ENCODE assay signal across 13 cellular contexts in the genomic region with DNA sequence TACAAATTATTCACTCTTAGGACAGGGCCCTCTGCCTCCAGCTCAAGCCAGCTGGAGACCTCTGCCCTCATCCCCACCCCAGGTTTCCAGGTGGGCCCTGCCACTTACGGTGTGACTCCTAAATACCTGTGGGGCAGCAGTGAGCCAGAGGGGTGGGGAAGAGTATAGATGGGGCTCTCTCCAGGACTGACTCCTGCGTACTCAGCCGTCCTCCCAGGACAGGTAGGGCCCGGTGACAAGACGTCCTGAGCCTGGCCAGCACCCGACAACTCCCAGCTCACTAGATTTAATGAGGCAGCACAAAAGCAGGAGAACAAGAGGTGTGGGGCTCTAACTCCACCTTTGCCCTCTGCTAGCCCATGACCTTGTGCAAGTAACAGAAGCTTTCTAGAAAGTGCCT. TPM values are rescaled to one million over a fixed set of nuclear protein-coding genes. Genes with fewer than 3 reads are reported as not detected.
"Had no signal": no experiment of that assay in that cellular context is flagged by ENCODE, and none has a peak within 500 bp of the region (broad histone marks: within the 10 kb centered on the region; RNA-seq: fewer than 3 reads in every experiment).

No MANE protein-coding gene starts in this region.

- H3K36me3 ChIP-seq: right atrium auricular region, uterus had no signal

- DNase-seq: activated CD4-positive, alpha-beta T cell treated with anti-CD3 and anti-CD28 coated beads for 48 hours; activated CD8-positive, alpha-beta memory T cell treated with anti-CD3 and anti-CD28 coated beads, Interleukin-2, amount 50 U/mL, for 48 hours; activated CD8-positive, alpha-beta T cell treated with anti-CD3 and anti-CD28 coated beads, Interleukin-2, amount 10 ng/mL, durations not matched to agents 7 days and 5 days; activated naive CD4-positive, alpha-beta T cell treated with Interleukin-2 at 50 U/mL for 16 hours; activated naive CD8-positive, alpha-beta T cell treated with anti-CD3 and anti-CD28 coated beads, Interleukin-2, amount 50 U/mL, for 24 hours; effector memory CD4-positive, alpha-beta T cell; mesendoderm; SK-N-SH; stimulated activated naive B cell treated with anti-CD40 and anti-IgM and Interleukin-4, amounts not matched to agents 10 μg/mL and 1 μg/mL and 100 μg/mL, for 72 hours; T-helper 1 cell; uterus had no signal

- H3K27ac ChIP-seq: uterus had no signal

- H3K27me3 ChIP-seq: right atrium auricular region, uterus had no signal

- H3K4me3 ChIP-seq: right atrium auricular region, uterus had no signal

- H3K4me3 Mint-ChIP-seq: activated CD8-positive, alpha-beta T cell treated with anti-CD3 and anti-CD28 coated beads, Interleukin-2, amount 10 ng/mL, durations not matched to agents 7 days and 5 days; activated naive CD8-positive, alpha-beta T cell treated with anti-CD3 and anti-CD28 coated beads, Interleukin-2, amount 50 U/mL, for 24 hours; activated T-helper 1 cell treated with anti-CD3 and anti-CD28 coated beads, Interleukin-12 subunit alpha, Interleukin-12 subunit beta, Interleukin-2, Interleukin-4 antibody, amounts not matched to agents 30 ng/mL and 10 ng/mL and 1 ng/mL, durations not matched to agents 14 hours and 24 hours and 36 hours; stimulated activated naive B cell treated with anti-CD40 and anti-IgM and Interleukin-4, amounts not matched to agents 10 μg/mL and 1 μg/mL and 100 μg/mL, for 72 hours had no signal

- H3K9me3 Mint-ChIP-seq: activated naive CD8-positive, alpha-beta T cell treated with anti-CD3 and anti-CD28 coated beads, Interleukin-2, amount 50 U/mL, for 24 hours; activated T-helper 1 cell treated with anti-CD3 and anti-CD28 coated beads, Interleukin-12 subunit alpha, Interleukin-12 subunit beta, Interleukin-2, Interleukin-4 antibody, amounts not matched to agents 30 ng/mL and 10 ng/mL and 1 ng/mL, durations not matched to agents 14 hours and 24 hours and 36 hours; stimulated activated naive B cell treated with anti-CD40 and anti-IgM and Interleukin-4, amounts not matched to agents 10 μg/mL and 1 μg/mL and 100 μg/mL, for 72 hours had no signal

- H3K27ac Mint-ChIP-seq: activated CD8-positive, alpha-beta T cell treated with anti-CD3 and anti-CD28 coated beads, Interleukin-2, amount 10 ng/mL, durations not matched to agents 7 days and 5 days; activated naive CD8-positive, alpha-beta T cell treated with anti-CD3 and anti-CD28 coated beads, Interleukin-2, amount 50 U/mL, for 24 hours; activated T-helper 1 cell treated with anti-CD3 and anti-CD28 coated beads, Interleukin-12 subunit alpha, Interleukin-12 subunit beta, Interleukin-2, Interleukin-4 antibody, amounts not matched to agents 30 ng/mL and 10 ng/mL and 1 ng/mL, durations not matched to agents 14 hours and 24 hours and 36 hours; stimulated activated naive B cell treated with anti-CD40 and anti-IgM and Interleukin-4, amounts not matched to agents 10 μg/mL and 1 μg/mL and 100 μg/mL, for 72 hours had no signal

- H3K4me2 ChIP-seq: SK-N-SH had no signal

- ATAC-seq: activated CD8-positive, alpha-beta T cell treated with anti-CD3 and anti-CD28 coated beads, Interleukin-2, amount 10 ng/mL, durations not matched to agents 7 days and 5 days; activated naive CD8-positive, alpha-beta T cell treated with anti-CD3 and anti-CD28 coated beads, Interleukin-2, amount 50 U/mL, for 24 hours; stimulated activated naive B cell treated with anti-CD40 and anti-IgM and Interleukin-4, amounts not matched to agents 10 μg/mL and 1 μg/mL and 100 μg/mL, for 72 hours had no signal

- H3K36me3 Mint-ChIP-seq: stimulated activated naive B cell treated with anti-CD40 and anti-IgM and Interleukin-4, amounts not matched to agents 10 μg/mL and 1 μg/mL and 100 μg/mL, for 72 hours had no signal

- H3K9me3 ChIP-seq: right atrium auricular region, SK-N-SH, uterus had no signal

- H3K9ac ChIP-seq: SK-N-SH had no signal

RNA-seq across cellular contexts. Expression of gene GNG12, which starts 16.8 kb away (rescaled TPM):
- total RNA-seq: activated CD8-positive, alpha-beta T cell treated with anti-CD3 and anti-CD28 coated beads, Interleukin-2, amount 10 ng/mL, durations not matched to agents 7 days and 5 days had no signal
